In the genomic region with DNA sequence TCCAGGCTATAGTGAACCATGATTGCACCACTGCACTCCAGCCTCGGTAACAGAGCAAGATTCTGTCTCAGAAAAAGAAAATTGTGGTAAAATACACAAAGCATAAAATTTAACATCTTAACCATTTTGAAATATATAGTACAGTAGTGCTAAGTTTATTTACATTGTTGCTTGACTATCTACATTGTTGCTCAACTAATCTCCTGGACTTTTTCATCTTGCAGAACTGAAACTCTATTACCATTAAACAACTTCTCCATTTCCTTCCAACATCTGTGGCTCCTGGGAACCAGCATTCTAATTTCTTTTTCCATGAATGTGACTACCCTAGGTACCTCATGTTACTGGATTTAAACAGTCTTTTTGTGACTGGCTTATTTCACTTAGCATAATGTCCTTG, we compare ENCODE assay signal across 16 cellular contexts.
"Had no signal": no experiment of that assay in that cellular context is flagged by ENCODE, and none has a peak within 500 bp of the region (broad histone marks: within the 10 kb centered on the region; RNA-seq: fewer than 3 reads in every experiment).

No MANE protein-coding gene starts in this region.

- DNase-seq: effector CD8-positive, alpha-beta T cell; foreskin melanocyte; head of caudate nucleus; kidney; left cardiac atrium; left ventricle myocardium inferior; lower lobe of right lung; natural killer cell; pancreas; right cardiac atrium; small intestine; stimulated activated CD4-positive, alpha-beta T cell treated with anti-CD3 and anti-CD28 coated beads, Interleukin-12 subunit alpha, Interleukin-12 subunit beta, amount 100 ng/mL, for 4 hours; stimulated activated naive CD4-positive, alpha-beta T cell treated with Interleukin-2 at 50 U/mL for 16 hours; tibial artery; upper lobe of left lung; uterus had no signal
